ENCODE assay signal across 9 cellular contexts in genomic region chr20:37315293-37316110, GRCh38. TPM values are rescaled to one million over a fixed set of nuclear protein-coding genes. Genes with fewer than 3 reads are reported as not detected.
DNase-seq lines count a peak whose midpoint lies in the region; ATAC-seq and TF ChIP-seq lines count a peak whose summit lies in the region.
"Had no signal": no experiment of that assay in that cellular context is flagged by ENCODE, and none has a peak within 500 bp of the region (broad histone marks: within the 10 kb centered on the region; RNA-seq: fewer than 3 reads in every experiment).

No MANE protein-coding gene starts in this region.

- no peaks in the 10 kb centered on the region for H3K9me3 ChIP-seq in upper lobe of right lung

- in situ Hi-C loops in astrocyte of the cerebellum (cut with HindIII; ENCODE audit: low sequenced_read_pairs), result no loop called here

- DNase-seq in astrocyte of the cerebellum (ENCODE audit: low read depth) (peak; percentile 53), lower leg skin (ENCODE audit: low spot score in 2 of 2) (peak; percentile 55 to 90), upper lobe of right lung (no peak), foreskin melanocyte (no peak), cortex of kidney (lab: John Stamatoyannopoulos, UW) (no peak), SKM-1 treated with dmso at 0.1 percent for 144 hours (lab: John Stamatoyannopoulos, UW; ENCODE audit: unreplicated experiment) (no peak)

- H3K27me3 ChIP-seq in upper lobe of right lung, result no peaks in the 10 kb centered on the region

- no peak overlapping the region for H3K4me3 ChIP-seq in astrocyte of the cerebellum (ENCODE audit: low read depth, low read length)
- no peak overlapping the region for H3K4me3 ChIP-seq in lower leg skin (ENCODE audit: low read depth, poor library complexity, severe bottlenecking)
- H3K4me3 ChIP-seq in upper lobe of right lung, result no peak overlapping the region

- intact Hi-C loops in lower leg skin (cut with DNase I; ENCODE audit: low total_unique reads) (no loop called here), upper lobe of right lung (cut with DNase I) (no loop called here)

- peak overlapping the region; percentile 78 for H3K27ac ChIP-seq in upper lobe of right lung

- TF ChIP-seq POLR2A in lower leg skin (IDR thresholded peaks at IDR 0.05), result no peak

- peaks cover 18% of the 10 kb centered on the region for H3K36me3 ChIP-seq in upper lobe of right lung

- H3K4me1 ChIP-seq in upper lobe of right lung, result peaks cover 35% of the 10 kb centered on the region

- ATAC-seq in GM18907 (IDR thresholded peaks at IDR 0.05; ENCODE audit: unreplicated experiment) (peak; percentile 46), HG02981 (IDR thresholded peaks at IDR 0.05; ENCODE audit: unreplicated experiment) (peak; percentile 35), upper lobe of right lung (peak; percentile 56)

- TF ChIP-seq CTCF in astrocyte of the cerebellum (IDR thresholded peaks at IDR 0.05; ENCODE audit: low read depth, low read length, missing control alignments) (no peak), lower leg skin (IDR thresholded peaks at IDR 0.05) (no peak), upper lobe of right lung (IDR thresholded peaks at IDR 0.05) (no peak)

- 72 to 78% methylated on average over 18 of the region's 18 CpGs for WGBS in lower leg skin, 2 donors

RNA-seq across cellular contexts. Expression of gene MANBAL, which starts 26.0 kb away (rescaled TPM):
- total RNA-seq in lower leg skin (10 to 100 TPM; 17.7 to 25.2 (median 21.4) TPM), upper lobe of right lung (30.8 TPM)

RNA-seq across cellular contexts. Expression of gene SRC, which starts 30.4 kb away (rescaled TPM):
- total RNA-seq in lower leg skin (10 to 100 TPM; 21.8 to 30.9 (median 25.1) TPM), upper lobe of right lung (64.0 TPM)

RNA-seq across cellular contexts. Expression of gene GHRH, which starts 53.9 kb away (rescaled TPM):
- total RNA-seq in lower leg skin, result not detected
- total RNA-seq in upper lobe of right lung, result not detected
- total RNA-seq: T-helper 1 cell treated with Interleukin-12 subunit alpha and Interleukin-12 subunit beta and Interleukin-4 antibody, amounts not matched to agents 30 ng/mL and 1 ng/mL, for 36 hours had no signal

Comparison
In these comparisons a context has a peak if more than half of its experiments do, and no peak if none do; other contexts are left out.
1. DNase-seq: peak in astrocyte of the cerebellum (single experiment) and lower leg skin (2 of 2); none in upper lobe of right lung (single experiment), foreskin melanocyte (single experiment), cortex of kidney (single experiment) and SKM-1 treated with dmso at 0.1 percent for 144 hours (single experiment).
2. Peak in every context shown above with its lines, with median percentiles within 50 percentile points of each other: ATAC-seq.